8 cellular contexts compared by ENCODE assay signal in genomic region chr10:125161570-125162139, GRCh38. TPM values are rescaled to one million over a fixed set of nuclear protein-coding genes. Genes with fewer than 3 reads are reported as not detected.
DNase-seq lines count a peak whose midpoint lies in the region; TF ChIP-seq lines count a peak whose summit lies in the region.

No MANE protein-coding gene starts in this region.

- H3K36me3 ChIP-seq in hepatocyte (replicated peaks; ENCODE audit: insufficient read depth, low read depth): no peaks in the 10 kb centered on the region
- H3K36me3 ChIP-seq in skeletal muscle satellite cell (ENCODE audit: insufficient read depth, low read length): no peaks in the 10 kb centered on the region

- H3K4me2 ChIP-seq in hepatocyte (peak overlapping the region; percentile 96), skeletal muscle satellite cell (ENCODE audit: low read length) (peak overlapping the region; percentile 99)

- WGBS in hepatocyte (ENCODE audit: low lambda C conversion rate, missing lambda C conversion rate): 5% methylated on average over 46 of the region's 47 CpGs

- no peaks in the 10 kb centered on the region for H3K9me3 ChIP-seq in hepatocyte (ENCODE audit: low read depth)
- no peaks in the 10 kb centered on the region for H3K9me3 ChIP-seq in skeletal muscle satellite cell (replicated peaks; ENCODE audit: low read length)

- H3K4me1 Mint-ChIP-seq in activated naive CD8-positive, alpha-beta T cell (ENCODE audit: low read depth): peaks cover 5% of the 10 kb centered on the region

- peak overlapping the region; percentile 99 for H3K27ac ChIP-seq in hepatocyte

- peak; percentile 54 for TF ChIP-seq CTCF in hepatocyte (IDR thresholded peaks at IDR 0.05; ENCODE audit: poor library complexity)

- peaks cover 28% of the 10 kb centered on the region for H3K27me3 Mint-ChIP-seq in activated naive CD8-positive, alpha-beta T cell

- H3K9ac ChIP-seq in skeletal muscle satellite cell (ENCODE audit: low read depth, low read length): peak overlapping the region; percentile 85

- no peaks in the 10 kb centered on the region for H3K27me3 ChIP-seq in hepatocyte
- no peaks in the 10 kb centered on the region for H3K27me3 ChIP-seq in skeletal muscle satellite cell (ENCODE audit: control insufficient read depth, insufficient read depth, low read length)

- peak overlapping the region; percentile 74 for H3K4me3 ChIP-seq in hepatocyte
- H3K4me3 ChIP-seq in skeletal muscle satellite cell (ENCODE audit: low read length): peak overlapping the region; percentile 80

- H3K36me3 Mint-ChIP-seq in activated naive CD8-positive, alpha-beta T cell: peaks cover 2% of the 10 kb centered on the region

- H3K9me3 Mint-ChIP-seq in activated naive CD8-positive, alpha-beta T cell (ENCODE audit: low read depth): no peaks in the 10 kb centered on the region

- H3K4me1 ChIP-seq in hepatocyte (ENCODE audit: insufficient read depth) (peaks cover 28% of the 10 kb centered on the region), skeletal muscle satellite cell (ENCODE audit: control insufficient read depth, insufficient read depth, low read length) (peaks cover 17% of the 10 kb centered on the region)

- H4K20me1 ChIP-seq in hepatocyte (ENCODE audit: insufficient read depth, poor library complexity, severe bottlenecking): peaks cover 20% of the 10 kb centered on the region

- H3K27ac Mint-ChIP-seq in activated naive CD8-positive, alpha-beta T cell: no peak overlapping the region

- peak overlapping the region; percentile 45 for H2AFZ ChIP-seq in hepatocyte

- H3K79me2 ChIP-seq in hepatocyte: peaks cover 31% of the 10 kb centered on the region

- H3K4me3 Mint-ChIP-seq in activated naive CD8-positive, alpha-beta T cell: peak overlapping the region; percentile 56

- no peaks in the 10 kb centered on the region for H3K9me2 ChIP-seq in hepatocyte (replicated peaks; ENCODE audit: insufficient read depth)

- DNase-seq in DMS153 treated with DMSO at 0.1 percent for 48 hours (lab: John Stamatoyannopoulos, UW; ENCODE audit: unreplicated experiment) (peak; percentile 17), DMS153 (lab: John Stamatoyannopoulos, UW) (no peak), hepatocyte (ENCODE audit: low spot score) (peak; percentile 53), T-helper 1 cell (no peak), NCI-H2107 (lab: John Stamatoyannopoulos, UW) (no peak), retina (no peak)

RNA-seq across cellular contexts. Expression of gene CTBP2, which starts 1.3 kb away (rescaled TPM):
- total RNA-seq in hepatocyte: 61.3 and 61.5 TPM in 2 replicates
- polyA plus RNA-seq in hepatocyte: 81.0 and 85.3 TPM in 2 replicates
- total RNA-seq in skeletal muscle satellite cell (2012; rRNA removed): 60.9 and 63.6 TPM in 2 replicates

Comparison
In these comparisons a context has a peak if more than half of its experiments do, and no peak if none do; other contexts are left out.
1. DNase-seq: peak in DMS153 treated with DMSO at 0.1 percent for 48 hours (single experiment) and hepatocyte (single experiment); none in DMS153 (single experiment), T-helper 1 cell (0 of 5), NCI-H2107 (single experiment) and retina (single experiment).